ENCODE assay signal across 18 cellular contexts in genomic region chr11:78499971-78500370, GRCh38.
"Had no signal": no experiment of that assay in that cellular context is flagged by ENCODE, and none has a peak within 500 bp of the region (broad histone marks: within the 10 kb centered on the region; RNA-seq: fewer than 3 reads in every experiment).

No MANE protein-coding gene starts in this region.

- H3K36me3 ChIP-seq: ovary, thoracic aorta, upper lobe of left lung had no signal

- H3K4me3 ChIP-seq: ovary, thoracic aorta, upper lobe of left lung had no signal

- DNase-seq: activated CD4-positive, alpha-beta T cell treated with anti-CD3 and anti-CD28 coated beads for 48 hours; activated CD4-positive, CD25-positive, alpha-beta regulatory T cell; activated CD8-positive, alpha-beta T cell treated with anti-CD3 and anti-CD28 coated beads for 36 hours; activated naive CD4-positive, alpha-beta T cell; activated naive CD8-positive, alpha-beta T cell treated with anti-CD3 and anti-CD28 coated beads, Interleukin-2, amount 10 ng/mL, durations not matched to agents 7 days and 5 days; activated T-cell treated with anti-CD3 and anti-CD28 coated beads, Interleukin-2, amount 50 U/mL, for 1 hour; anterior cingulate cortex; effector memory CD4-positive, alpha-beta T cell; immature natural killer cell; mesenchymal stem cell; naive thymus-derived CD4-positive, alpha-beta T cell; ovary; stimulated activated naive B cell treated with anti-CD40 and anti-IgM and Interleukin-4, amounts not matched to agents 10 μg/mL and 1 μg/mL and 100 μg/mL, for 72 hours; T-helper 1 cell; T-helper 9 cell; upper lobe of left lung had no signal

- H3K27ac Mint-ChIP-seq: activated CD8-positive, alpha-beta T cell treated with anti-CD3 and anti-CD28 coated beads for 36 hours; activated naive CD8-positive, alpha-beta T cell treated with anti-CD3 and anti-CD28 coated beads, Interleukin-2, amount 10 ng/mL, durations not matched to agents 7 days and 5 days; activated T-helper 17 cell treated with anti-CD3 and anti-CD28 coated beads, Interleukin-2, amount 50 U/mL, for 72 hours; immature natural killer cell; naive thymus-derived CD4-positive, alpha-beta T cell; stimulated activated naive B cell treated with anti-CD40 and anti-IgM and Interleukin-4, amounts not matched to agents 10 μg/mL and 1 μg/mL and 100 μg/mL, for 72 hours had no signal

- H3K9me3 ChIP-seq: ovary, thoracic aorta, upper lobe of left lung had no signal

- H3K27ac ChIP-seq: ovary, thoracic aorta, upper lobe of left lung had no signal

- H3K4me1 Mint-ChIP-seq: activated T-helper 17 cell treated with anti-CD3 and anti-CD28 coated beads, Interleukin-2, amount 50 U/mL, for 72 hours had no signal

- H3K4me1 ChIP-seq: upper lobe of left lung had no signal

- ATAC-seq: activated CD8-positive, alpha-beta T cell treated with anti-CD3 and anti-CD28 coated beads for 36 hours; activated T-helper 17 cell treated with anti-CD3 and anti-CD28 coated beads, Interleukin-2, amount 50 U/mL, for 72 hours; naive thymus-derived CD4-positive, alpha-beta T cell; stimulated activated naive B cell treated with anti-CD40 and anti-IgM and Interleukin-4, amounts not matched to agents 10 μg/mL and 1 μg/mL and 100 μg/mL, for 72 hours had no signal

- H3K9me3 Mint-ChIP-seq: activated CD8-positive, alpha-beta T cell treated with anti-CD3 and anti-CD28 coated beads for 36 hours; activated naive CD8-positive, alpha-beta T cell treated with anti-CD3 and anti-CD28 coated beads, Interleukin-2, amount 10 ng/mL, durations not matched to agents 7 days and 5 days; activated T-helper 17 cell treated with anti-CD3 and anti-CD28 coated beads, Interleukin-2, amount 50 U/mL, for 72 hours; immature natural killer cell; naive thymus-derived CD4-positive, alpha-beta T cell; stimulated activated naive B cell treated with anti-CD40 and anti-IgM and Interleukin-4, amounts not matched to agents 10 μg/mL and 1 μg/mL and 100 μg/mL, for 72 hours had no signal

- H3K4me3 Mint-ChIP-seq: activated CD8-positive, alpha-beta T cell treated with anti-CD3 and anti-CD28 coated beads for 36 hours; activated naive CD8-positive, alpha-beta T cell treated with anti-CD3 and anti-CD28 coated beads, Interleukin-2, amount 10 ng/mL, durations not matched to agents 7 days and 5 days; activated T-helper 17 cell treated with anti-CD3 and anti-CD28 coated beads, Interleukin-2, amount 50 U/mL, for 72 hours; immature natural killer cell; naive thymus-derived CD4-positive, alpha-beta T cell; stimulated activated naive B cell treated with anti-CD40 and anti-IgM and Interleukin-4, amounts not matched to agents 10 μg/mL and 1 μg/mL and 100 μg/mL, for 72 hours had no signal

- H3K27me3 ChIP-seq: ovary, upper lobe of left lung had no signal

- H3K27me3 Mint-ChIP-seq: activated CD8-positive, alpha-beta T cell treated with anti-CD3 and anti-CD28 coated beads for 36 hours; activated naive CD8-positive, alpha-beta T cell treated with anti-CD3 and anti-CD28 coated beads, Interleukin-2, amount 10 ng/mL, durations not matched to agents 7 days and 5 days; activated T-helper 17 cell treated with anti-CD3 and anti-CD28 coated beads, Interleukin-2, amount 50 U/mL, for 72 hours; naive thymus-derived CD4-positive, alpha-beta T cell; stimulated activated naive B cell treated with anti-CD40 and anti-IgM and Interleukin-4, amounts not matched to agents 10 μg/mL and 1 μg/mL and 100 μg/mL, for 72 hours had no signal
